ENCODE assay signal across 16 cellular contexts in genomic region chr14:101005447-101005846, GRCh38.
DNase-seq lines count a peak whose midpoint lies in the region; ATAC-seq and TF ChIP-seq lines count a peak whose summit lies in the region.
"Had no signal": no experiment of that assay in that cellular context is flagged by ENCODE, and none has a peak within 500 bp of the region (broad histone marks: within the 10 kb centered on the region; RNA-seq: fewer than 3 reads in every experiment).

No MANE protein-coding gene starts in this region.

- no peaks in the 10 kb centered on the region for H3K9me3 ChIP-seq in DND-41 (ENCODE audit: insufficient read depth, low read length, severe bottlenecking)
- H3K9me3 ChIP-seq in hepatocyte (ENCODE audit: low read depth), result no peaks in the 10 kb centered on the region
- no peaks in the 10 kb centered on the region for H3K9me3 ChIP-seq in sigmoid colon
- H3K9me3 ChIP-seq: gastrocnemius medialis, MG63, pancreas had no signal

- H3K4me3 ChIP-seq in DND-41 (ENCODE audit: low read depth in 1 of 2, low read length in 2 of 2) (no peak overlapping the region), hepatocyte (no peak overlapping the region), sigmoid colon (no peak overlapping the region)
- H3K4me3 ChIP-seq: gastrocnemius medialis, MG63, pancreas had no signal

- DNase-seq in DND-41 (no peak), NOMO-1 treated with DMSO at 0.1 percent for 48 hours (lab: John Stamatoyannopoulos, UW; ENCODE audit: unreplicated experiment) (peak; percentile 23), hepatocyte (ENCODE audit: low spot score) (no peak), sigmoid colon (peak; percentile 71), GM19240 (ENCODE audit: insufficient read length, low spot score) (no peak)
- DNase-seq in stimulated activated effector memory CD8-positive, alpha-beta T cell treated with anti-CD3 and anti-CD28 coated beads, Interleukin-12 subunit alpha, Interleukin-12 subunit beta, amount 100 ng/mL, for 72 hours (ENCODE audit: low spot score in 2 of 2), result no peak
- no peak for DNase-seq in activated naive CD4-positive, alpha-beta T cell treated with anti-CD3 and anti-CD28 coated beads, Interleukin-2, amount 10 ng/mL, durations not matched to agents 7 days and 5 days
- DNase-seq: activated T-cell treated with anti-CD3 and anti-CD28 coated beads for 4 hours; effector memory CD4-positive, alpha-beta T cell; MG63; NCI-H510A; pancreas; stimulated activated CD4-positive, alpha-beta T cell treated with anti-CD3 and anti-CD28 coated beads, Interleukin-1b, Interleukin-23, amount 100 ng/mL, for 48 hours had no signal

- 92% methylated on average over 10 of the region's 10 CpGs for WGBS in hepatocyte (ENCODE audit: low lambda C conversion rate, missing lambda C conversion rate)
- 66 to 69% methylated on average over 10 of the region's 10 CpGs for WGBS in sigmoid colon, 2 donors

- H3K9me2 ChIP-seq in hepatocyte (replicated peaks; ENCODE audit: insufficient read depth), result no peaks in the 10 kb centered on the region

- CTCF ChIA-PET in activated naive CD4-positive, alpha-beta T cell treated with anti-CD3 and anti-CD28 coated beads, Interleukin-2, amount 10 ng/mL, durations not matched to agents 7 days and 5 days (lab: Charles Lee), result no interaction called here

- no peak overlapping the region for H3K27ac ChIP-seq in DND-41 (ENCODE audit: low read length)
- peak overlapping the region; percentile 86 for H3K27ac ChIP-seq in hepatocyte
- peak overlapping the region in 1 of 4 donors; percentile 16 for H3K27ac ChIP-seq in sigmoid colon
- H3K27ac ChIP-seq: gastrocnemius medialis, pancreas had no signal

- TF ChIP-seq POLR2A in sigmoid colon (IDR thresholded peaks at IDR 0.05), result no peak

- H3K4me2 ChIP-seq in DND-41 (ENCODE audit: insufficient read depth, low read length), result no peak overlapping the region
- H3K4me2 ChIP-seq in hepatocyte, result peak overlapping the region; percentile 34

- H2AFZ ChIP-seq in DND-41 (ENCODE audit: low read depth, low read length), result no peak overlapping the region
- no peak overlapping the region for H2AFZ ChIP-seq in hepatocyte

- H3K27ac Mint-ChIP-seq in stimulated activated effector memory CD8-positive, alpha-beta T cell treated with anti-CD3 and anti-CD28 coated beads, Interleukin-12 subunit alpha, Interleukin-12 subunit beta, amount 100 ng/mL, for 72 hours, result no peak overlapping the region
- H3K27ac Mint-ChIP-seq in activated naive CD4-positive, alpha-beta T cell treated with anti-CD3 and anti-CD28 coated beads, Interleukin-2, amount 10 ng/mL, durations not matched to agents 7 days and 5 days, result no peak overlapping the region
- H3K27ac Mint-ChIP-seq: stimulated activated naive CD8-positive, alpha-beta T cell treated with anti-CD3 and anti-CD28 coated beads, Interleukin-15, Interleukin-2, amounts not matched to agents 100 ng/mL and 50 ng/mL, for 24 hours had no signal

- no peaks in the 10 kb centered on the region for H3K36me3 Mint-ChIP-seq in stimulated activated effector memory CD8-positive, alpha-beta T cell treated with anti-CD3 and anti-CD28 coated beads, Interleukin-12 subunit alpha, Interleukin-12 subunit beta, amount 100 ng/mL, for 72 hours
- H3K36me3 Mint-ChIP-seq in activated naive CD4-positive, alpha-beta T cell treated with anti-CD3 and anti-CD28 coated beads, Interleukin-2, amount 10 ng/mL, durations not matched to agents 7 days and 5 days, result no peaks in the 10 kb centered on the region

- H3K27me3 Mint-ChIP-seq in activated naive CD4-positive, alpha-beta T cell treated with anti-CD3 and anti-CD28 coated beads, Interleukin-2, amount 10 ng/mL, durations not matched to agents 7 days and 5 days, result peaks cover 68% of the 10 kb centered on the region

- peaks cover 3% of the 10 kb centered on the region for H3K9me3 Mint-ChIP-seq in stimulated activated effector memory CD8-positive, alpha-beta T cell treated with anti-CD3 and anti-CD28 coated beads, Interleukin-12 subunit alpha, Interleukin-12 subunit beta, amount 100 ng/mL, for 72 hours
- H3K9me3 Mint-ChIP-seq in activated naive CD4-positive, alpha-beta T cell treated with anti-CD3 and anti-CD28 coated beads, Interleukin-2, amount 10 ng/mL, durations not matched to agents 7 days and 5 days, result no peaks in the 10 kb centered on the region

- TF ChIP-seq CTCF in DND-41 (IDR thresholded peaks at IDR 0.05; ENCODE audit: borderline replicate concordance, extremely low read depth, low read length, poor library complexity, severe bottlenecking), result no peak
- no peak for TF ChIP-seq CTCF in hepatocyte (IDR thresholded peaks at IDR 0.05; ENCODE audit: poor library complexity)
- no peak for TF ChIP-seq CTCF in sigmoid colon (IDR thresholded peaks at IDR 0.05)

- H3K4me1 ChIP-seq in DND-41 (ENCODE audit: insufficient read depth, low read length) (peaks cover 16% of the 10 kb centered on the region), hepatocyte (ENCODE audit: insufficient read depth) (peaks cover 16% of the 10 kb centered on the region), sigmoid colon (peaks cover 0 to 5% (median 0%) of the 10 kb centered on the region in 4 donors)
- H3K4me1 ChIP-seq: gastrocnemius medialis, pancreas had no signal

- H3K27me3 ChIP-seq in DND-41 (ENCODE audit: insufficient read depth, low read length, poor library complexity), result no peaks in the 10 kb centered on the region
- no peaks in the 10 kb centered on the region for H3K27me3 ChIP-seq in hepatocyte
- no peaks in the 10 kb centered on the region for H3K27me3 ChIP-seq in sigmoid colon
- H3K27me3 ChIP-seq: gastrocnemius medialis, MG63, pancreas had no signal

- no peaks in the 10 kb centered on the region for H4K20me1 ChIP-seq in DND-41 (ENCODE audit: insufficient read depth, low read length)
- H4K20me1 ChIP-seq in hepatocyte (ENCODE audit: insufficient read depth, poor library complexity, severe bottlenecking), result no peaks in the 10 kb centered on the region

- no peak overlapping the region for H3K9ac ChIP-seq in DND-41 (ENCODE audit: low read depth, low read length)

- ATAC-seq in DND-41 (ENCODE audit: insufficient read depth, low read depth) (peak; percentile 8; the same call in 1 of the 3 replicates), HG02981 (IDR thresholded peaks at IDR 0.05; ENCODE audit: unreplicated experiment) (no peak)
- no peak for ATAC-seq in stimulated activated effector memory CD8-positive, alpha-beta T cell treated with anti-CD3 and anti-CD28 coated beads, Interleukin-12 subunit alpha, Interleukin-12 subunit beta, amount 100 ng/mL, for 72 hours
- ATAC-seq: gastrocnemius medialis had no signal

- H3K4me1 Mint-ChIP-seq in stimulated activated effector memory CD8-positive, alpha-beta T cell treated with anti-CD3 and anti-CD28 coated beads, Interleukin-12 subunit alpha, Interleukin-12 subunit beta, amount 100 ng/mL, for 72 hours, result no peaks in the 10 kb centered on the region
- H3K4me1 Mint-ChIP-seq in activated naive CD4-positive, alpha-beta T cell treated with anti-CD3 and anti-CD28 coated beads, Interleukin-2, amount 10 ng/mL, durations not matched to agents 7 days and 5 days, result peaks cover 14% of the 10 kb centered on the region

- H3K36me3 ChIP-seq in DND-41 (ENCODE audit: insufficient read depth, low read length) (no peaks in the 10 kb centered on the region), hepatocyte (replicated peaks; ENCODE audit: insufficient read depth, low read depth) (no peaks in the 10 kb centered on the region), sigmoid colon (no peaks in the 10 kb centered on the region)
- H3K36me3 ChIP-seq: gastrocnemius medialis, MG63, pancreas had no signal

- intact Hi-C loops in sigmoid colon (cut with DNase I), result no loop called here

- H3K4me3 Mint-ChIP-seq in stimulated activated effector memory CD8-positive, alpha-beta T cell treated with anti-CD3 and anti-CD28 coated beads, Interleukin-12 subunit alpha, Interleukin-12 subunit beta, amount 100 ng/mL, for 72 hours, result no peak overlapping the region
- H3K4me3 Mint-ChIP-seq in activated naive CD4-positive, alpha-beta T cell treated with anti-CD3 and anti-CD28 coated beads, Interleukin-2, amount 10 ng/mL, durations not matched to agents 7 days and 5 days, result no peak overlapping the region
- H3K4me3 Mint-ChIP-seq: stimulated activated naive CD8-positive, alpha-beta T cell treated with anti-CD3 and anti-CD28 coated beads, Interleukin-15, Interleukin-2, amounts not matched to agents 100 ng/mL and 50 ng/mL, for 24 hours had no signal

- TF ChIP-seq EP300 in sigmoid colon (IDR thresholded peaks at IDR 0.05), result no peak

- H3K79me2 ChIP-seq in DND-41 (ENCODE audit: insufficient read depth, low read length), result no peaks in the 10 kb centered on the region
- no peaks in the 10 kb centered on the region for H3K79me2 ChIP-seq in hepatocyte

Comparison
In these comparisons a context has a peak if more than half of its experiments do, and no peak if none do; other contexts are left out.
1. DNase-seq: peak in NOMO-1 treated with DMSO at 0.1 percent for 48 hours (single experiment) and sigmoid colon (single experiment); none in DND-41 (single experiment), hepatocyte (single experiment), stimulated activated effector memory CD8-positive, alpha-beta T cell treated with anti-CD3 and anti-CD28 coated beads, Interleukin-12 subunit alpha, Interleukin-12 subunit beta, amount 100 ng/mL, for 72 hours (0 of 2), activated naive CD4-positive, alpha-beta T cell treated with anti-CD3 and anti-CD28 coated beads, Interleukin-2, amount 10 ng/mL, durations not matched to agents 7 days and 5 days (single experiment) and GM19240 (single experiment).